9 cellular contexts compared by ENCODE assay signal in the genomic region with DNA sequence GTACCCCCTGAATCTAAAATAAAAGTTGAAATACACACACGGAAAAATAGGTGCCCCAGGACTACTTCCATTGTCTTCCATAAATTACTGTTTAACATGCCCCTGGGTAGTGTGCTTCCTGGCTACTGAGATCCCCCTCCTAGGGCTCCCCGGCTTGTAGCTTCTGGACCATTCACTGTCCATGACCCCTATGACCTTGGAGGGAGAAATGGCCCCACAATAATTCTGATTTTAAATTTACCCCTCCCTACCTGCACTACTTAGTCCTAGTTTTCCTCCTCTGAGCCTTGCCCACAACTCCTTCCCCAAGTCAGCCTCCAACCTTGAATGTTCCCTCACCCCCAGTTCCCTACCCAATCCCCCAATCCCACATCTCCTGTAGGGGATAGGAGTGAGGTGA. TPM values are rescaled to one million over a fixed set of nuclear protein-coding genes. Genes with fewer than 3 reads are reported as not detected.
DNase-seq lines count a peak whose midpoint lies in the region; ATAC-seq and TF ChIP-seq lines count a peak whose summit lies in the region.
"Had no signal": no experiment of that assay in that cellular context is flagged by ENCODE, and none has a peak within 500 bp of the region (broad histone marks: within the 10 kb centered on the region; RNA-seq: fewer than 3 reads in every experiment).

No MANE protein-coding gene starts in this region.

- H3K9me3 ChIP-seq in CD8-positive, alpha-beta memory T cell (ENCODE audit: low read length) = no peaks in the 10 kb centered on the region
- H3K9me3 ChIP-seq in SK-N-MC (ENCODE audit: low read depth, low read length) (no peaks in the 10 kb centered on the region), esophagus muscularis mucosa (no peaks in the 10 kb centered on the region), psoas muscle (no peaks in the 10 kb centered on the region)
- H3K9me3 ChIP-seq: MG63 had no signal

- H3K27ac Mint-ChIP-seq in CD8-positive, alpha-beta memory T cell = peak overlapping the region; percentile 15 to 95 (median 88)

- peaks cover 0 to 4% of the 10 kb centered on the region in 2 donors for H3K27me3 Mint-ChIP-seq in CD8-positive, alpha-beta memory T cell

- intact Hi-C loops in esophagus muscularis mucosa (cut with DNase I) (loop anchor here (2.0 kb wide), 2 partner anchors 29 to 57 kb away; a partner anchor contains a TSS), psoas muscle (cut with DNase I) (loop anchor here (2.0 kb wide), 3 partner anchors 49 to 57 kb away; a partner anchor contains a TSS), left colon (cut with DNase I, micrococcal nuclease) (loop anchor here in 1 of 2 donors (2.0 kb wide), 1 partner anchor 57 kb away; no protein-coding TSS in a partner anchor)

- no peak for TF ChIP-seq POLR2A in esophagus muscularis mucosa (IDR thresholded peaks at IDR 0.05; ENCODE audit: low read depth)

- H3K4me1 Mint-ChIP-seq in CD8-positive, alpha-beta memory T cell = peaks cover 56 to 66% (median 62%) of the 10 kb centered on the region in 3 donors

- ATAC-seq in psoas muscle (no peak), HG03135 (IDR thresholded peaks at IDR 0.05; ENCODE audit: unreplicated experiment) (no peak), left colon (no peak), HG02623 (IDR thresholded peaks at IDR 0.05; ENCODE audit: unreplicated experiment) (no peak)

- H3K4me3 ChIP-seq in CD8-positive, alpha-beta memory T cell (ENCODE audit: low read length) = no peak overlapping the region
- peak overlapping the region; percentile 17; the same call in 1 of the 2 replicates for H3K4me3 ChIP-seq in SK-N-MC
- peak overlapping the region; percentile 6 to 52 (median 34) for H3K4me3 ChIP-seq in esophagus muscularis mucosa
- H3K4me3 ChIP-seq in psoas muscle = peak overlapping the region; percentile 74

- peaks cover 65% of the 10 kb centered on the region for H3K4me1 ChIP-seq in CD8-positive, alpha-beta memory T cell (ENCODE audit: insufficient read depth, low read length)
- H3K4me1 ChIP-seq in esophagus muscularis mucosa (peaks cover 66 to 78% (median 76%) of the 10 kb centered on the region in 4 donors), psoas muscle (peaks cover 71% of the 10 kb centered on the region)

- peak overlapping the region; percentile 61 for H3K9ac ChIP-seq in SK-N-MC (ENCODE audit: insufficient read length)

- CTCF ChIA-PET in CD8-positive, alpha-beta memory T cell (lab: Charles Lee) = interaction anchor here (0.9 to 9.9 kb wide), 32 partner anchors 8 to 177 kb away, joined by 3 to 191 read pairs (median 6); a partner anchor contains a TSS

- peak overlapping the region in 6 of 7 donors; percentile 43 to 85 (median 75) for H3K4me3 Mint-ChIP-seq in CD8-positive, alpha-beta memory T cell

- no peak for TF ChIP-seq EP300 in esophagus muscularis mucosa (IDR thresholded peaks at IDR 0.05)

- H3K9me3 Mint-ChIP-seq in CD8-positive, alpha-beta memory T cell = no peaks in the 10 kb centered on the region

- TF ChIP-seq CTCF in esophagus muscularis mucosa (IDR thresholded peaks at IDR 0.05) (no peak), psoas muscle (IDR thresholded peaks at IDR 0.05) (no peak)

- WGBS in esophagus muscularis mucosa = 7% methylated on average over 2 of the region's 2 CpGs
- 0 to 4% (median 2%) methylated on average over 2 of the region's 2 CpGs for WGBS in psoas muscle, 3 donors

- DNase-seq in CD8-positive, alpha-beta memory T cell = no peak
- DNase-seq in SK-N-MC (ENCODE audit: low read depth, low spot score) = no peak
- DNase-seq in esophagus muscularis mucosa (ENCODE audit: extremely low spot score) = no peak
- DNase-seq in psoas muscle = no peak
- no peak for DNase-seq in midbrain (lab: John Stamatoyannopoulos, UW)
- no peak for DNase-seq in left colon

- H3K27ac ChIP-seq in CD8-positive, alpha-beta memory T cell (ENCODE audit: low read depth, low read length) = no peak overlapping the region
- H3K27ac ChIP-seq in SK-N-MC = peak overlapping the region; percentile 95
- peak overlapping the region; percentile 88 to 99 (median 94) for H3K27ac ChIP-seq in esophagus muscularis mucosa (replicated peaks in 1 of 4)
- peak overlapping the region; percentile 99 for H3K27ac ChIP-seq in psoas muscle

- no peaks in the 10 kb centered on the region for H3K27me3 ChIP-seq in CD8-positive, alpha-beta memory T cell (ENCODE audit: insufficient read depth, low read length, poor library complexity, severe bottlenecking)
- H3K27me3 ChIP-seq in esophagus muscularis mucosa (no peaks in the 10 kb centered on the region), psoas muscle (ENCODE audit: insufficient read depth in 3 of 3, low read length in 2 of 3) (no peaks in the 10 kb centered on the region)
- H3K27me3 ChIP-seq: MG63 had no signal

- H3K36me3 ChIP-seq in CD8-positive, alpha-beta memory T cell (ENCODE audit: insufficient read depth, low read length) = no peaks in the 10 kb centered on the region
- H3K36me3 ChIP-seq in SK-N-MC (ENCODE audit: insufficient read depth, low read length) (no peaks in the 10 kb centered on the region), esophagus muscularis mucosa (no peaks in the 10 kb centered on the region), psoas muscle (ENCODE audit: insufficient read depth in 1 of 2, low read depth in 1 of 2) (no peaks in the 10 kb centered on the region)
- H3K36me3 ChIP-seq: MG63 had no signal

- POLR2A ChIA-PET in CD8-positive, alpha-beta memory T cell (lab: Charles Lee) = interaction anchor here (0.6 to 3.7 kb wide), 13 partner anchors 11 to 106 kb away, joined by 3 to 60 read pairs (median 7); a partner anchor contains a TSS

- H3K36me3 Mint-ChIP-seq in CD8-positive, alpha-beta memory T cell = no peaks in the 10 kb centered on the region

RNA-seq across cellular contexts. Expression of a gene that starts 9.6 kb away (rescaled TPM):
- total RNA-seq in CD8-positive, alpha-beta memory T cell = 10 to 100 TPM; 88.6 to 91.5 TPM
- polyA plus RNA-seq in CD8-positive, alpha-beta memory T cell = 13.5 TPM
- total RNA-seq in esophagus muscularis mucosa (10 to 100 TPM; 64.1 to 86.8 (median 72.2) TPM), psoas muscle (10 to 100 TPM; 63.3 to 75.6 (median 69.0) TPM), left colon (10 to 100 TPM; 77.4 to 82.0 TPM)
- 10 to 100 TPM; 48.6 to 84.7 (median 56.4) TPM for polyA plus RNA-seq in psoas muscle

RNA-seq across cellular contexts. Expression of a gene that starts 11.8 kb away (rescaled TPM):
- 10 to 100 TPM; 10.0 to 10.2 TPM for total RNA-seq in CD8-positive, alpha-beta memory T cell
- polyA plus RNA-seq in CD8-positive, alpha-beta memory T cell = 10.4 TPM
- total RNA-seq in esophagus muscularis mucosa (10 to 100 TPM in 3 of 4 donors, 1 to 10 TPM in 1; 6.1 to 24.2 (median 14.5) TPM), psoas muscle (10 to 100 TPM; 29.4 to 88.7 (median 51.0) TPM), left colon (10 to 100 TPM; 16.9 to 19.8 TPM)
- polyA plus RNA-seq in psoas muscle = 10 to 100 TPM; 21.4 to 41.6 (median 24.4) TPM

RNA-seq across cellular contexts. Expression of a gene that starts 28.1 kb away (rescaled TPM):
- 100 to 1,000 TPM; 100 to 101 TPM for total RNA-seq in CD8-positive, alpha-beta memory T cell
- polyA plus RNA-seq in CD8-positive, alpha-beta memory T cell = 47.4 TPM
- total RNA-seq in esophagus muscularis mucosa (100 to 1,000 TPM in 2 of 4 donors, 10 to 100 TPM in 2; 77.2 to 103 (median 95.5) TPM), psoas muscle (10 to 100 TPM; 43.9 to 76.7 (median 57.1) TPM), left colon (10 to 100 TPM; 56.2 to 58.9 TPM)
- polyA plus RNA-seq in psoas muscle = 10 to 100 TPM; 34.5 to 53.6 (median 38.6) TPM

RNA-seq across cellular contexts. Expression of a gene that starts 49.4 kb away (rescaled TPM):
- total RNA-seq in CD8-positive, alpha-beta memory T cell = 10 to 100 TPM; 12.6 to 13.2 TPM
- polyA plus RNA-seq in CD8-positive, alpha-beta memory T cell = 17.0 TPM
- total RNA-seq in esophagus muscularis mucosa (100 to 1,000 TPM in 2 of 4 donors, 10 to 100 TPM in 2; 69.7 to 112 (median 85.2) TPM), psoas muscle (10 to 100 TPM; 39.5 to 55.1 (median 42.9) TPM), left colon (10 to 100 TPM; 48.4 to 56.3 TPM)
- polyA plus RNA-seq in psoas muscle = 10 to 100 TPM in 2 of 3 donors, 1 to 10 TPM in 1; 9.5 to 60.0 (median 29.0) TPM

RNA-seq across cellular contexts. Expression of a gene that starts 58.0 kb away (rescaled TPM):
- total RNA-seq in CD8-positive, alpha-beta memory T cell = 100 to 1,000 TPM; 118 to 121 TPM
- polyA plus RNA-seq in CD8-positive, alpha-beta memory T cell = 51.2 TPM
- total RNA-seq in esophagus muscularis mucosa = 10 to 100 TPM; 33.6 to 43.6 (median 37.4) TPM
- 100 to 1,000 TPM in 2 of 4 donors, 10 to 100 TPM in 2; 56.3 to 120 (median 87.9) TPM for total RNA-seq in psoas muscle
- 100 to 1,000 TPM in 1 of 3 donors, 10 to 100 TPM in 2; 51.1 to 115 (median 55.9) TPM for polyA plus RNA-seq in psoas muscle
- total RNA-seq in left colon = 100 to 1,000 TPM in 1 of 2 donors, 10 to 100 TPM in 1; 63.4 to 108 TPM
